Comparison of ENCODE assay signal across 20 cellular contexts in genomic region chr9:133151041-133151440, GRCh38. TPM values are rescaled to one million over a fixed set of nuclear protein-coding genes. Genes with fewer than 3 reads are reported as not detected.
DNase-seq lines count a peak whose midpoint lies in the region; ATAC-seq and TF ChIP-seq lines count a peak whose summit lies in the region.
"Had no signal": no experiment of that assay in that cellular context is flagged by ENCODE, and none has a peak within 500 bp of the region (broad histone marks: within the 10 kb centered on the region; RNA-seq: fewer than 3 reads in every experiment).

No MANE protein-coding gene starts in this region.

- WGBS in SK-N-SH (ENCODE audit: low lambda C conversion rate) = 100% methylated on average over 1 of the region's 6 CpGs

- no peak for ATAC-seq in effector memory CD8-positive, alpha-beta T cell (replicated peaks)

- H3K27ac Mint-ChIP-seq in activated naive CD4-positive, alpha-beta T cell treated with anti-CD3 and anti-CD28 coated beads for 36 hours = peak overlapping the region; percentile 36
- peak overlapping the region in 2 of 3 donors; percentile 90 to 91 for H3K27ac Mint-ChIP-seq in IgD-negative memory B cell
- peak overlapping the region in 1 of 2 donors; percentile 100 for H3K27ac Mint-ChIP-seq in effector memory CD8-positive, alpha-beta T cell

- DNase-seq in activated naive CD4-positive, alpha-beta T cell treated with anti-CD3 and anti-CD28 coated beads for 36 hours = no peak
- DNase-seq in activated naive CD4-positive, alpha-beta T cell treated with Interleukin-2 at 50 U/mL for 16 hours = no peak
- no peak for DNase-seq in effector memory CD8-positive, alpha-beta T cell
- DNase-seq in retina (peak; percentile 2), NCI-H526 treated with DMSO at 0.1 percent for 48 hours (lab: John Stamatoyannopoulos, UW) (no peak), SK-N-SH (no peak), foreskin fibroblast (no peak)
- DNase-seq: esophagus squamous epithelium, NCI-H1417, NCI-H2171, NCI-H82 had no signal

- H3K36me3 Mint-ChIP-seq in activated naive CD4-positive, alpha-beta T cell treated with anti-CD3 and anti-CD28 coated beads for 36 hours (ENCODE audit: low read depth) = no peaks in the 10 kb centered on the region
- no peaks in the 10 kb centered on the region for H3K36me3 Mint-ChIP-seq in IgD-negative memory B cell
- H3K36me3 Mint-ChIP-seq in effector memory CD8-positive, alpha-beta T cell (ENCODE audit: insufficient read depth) = peaks cover 38% of the 10 kb centered on the region

- H3K27me3 ChIP-seq in SK-N-SH (ENCODE audit: insufficient read depth) = no peaks in the 10 kb centered on the region
- H3K27me3 ChIP-seq: cardiac muscle cell, esophagus squamous epithelium, right atrium auricular region had no signal

- no peak overlapping the region for H2AFZ ChIP-seq in SK-N-SH (ENCODE audit: low read depth)

- CTCF ChIA-PET in activated naive CD4-positive, alpha-beta T cell treated with anti-CD3 and anti-CD28 coated beads for 36 hours (lab: Charles Lee) = interaction anchor here (0.7 kb wide), 1 partner anchor 8 kb away, joined by 3 read pairs; no protein-coding TSS in a partner anchor
- CTCF ChIA-PET in SK-N-SH (lab: Yijun Ruan, JAX) = interaction anchor here (1.5 to 11.6 kb wide), 4 partner anchors 9 to 123 kb away, joined by 4 to 810 read pairs (median 129); partner anchors contain the start of genes GTF3C5 and RALGDS

- H3K27me3 Mint-ChIP-seq in activated naive CD4-positive, alpha-beta T cell treated with anti-CD3 and anti-CD28 coated beads for 36 hours (ENCODE audit: low read depth) = no peaks in the 10 kb centered on the region
- no peaks in the 10 kb centered on the region for H3K27me3 Mint-ChIP-seq in IgD-negative memory B cell
- H3K27me3 Mint-ChIP-seq in effector memory CD8-positive, alpha-beta T cell = no peaks in the 10 kb centered on the region

- peaks cover 9% of the 10 kb centered on the region for H3F3A ChIP-seq in SK-N-SH (replicated peaks; ENCODE audit: insufficient read depth)

- POLR2A ChIA-PET in SK-N-SH (lab: Yijun Ruan, JAX) = no interaction called here

- TF ChIP-seq CTCF in SK-N-SH (IDR thresholded peaks at IDR 0.05) = no peak
- no peak for TF ChIP-seq CTCF in foreskin fibroblast (IDR thresholded peaks at IDR 0.05; ENCODE audit: low read depth, low read length)

- H3K4me1 ChIP-seq in SK-N-SH (ENCODE audit: control insufficient read depth in 1 of 2, insufficient read depth in 2 of 2, low read depth in 1 of 2, low read length in 1 of 2) = peaks cover 0 to 17% of the 10 kb centered on the region in 2 experiments; a peak in 2 of 4 replicates

- no peak overlapping the region for H3K4me3 ChIP-seq in SK-N-SH (ENCODE audit: low read depth in 2 of 2, low read length in 1 of 2)
- H3K4me3 ChIP-seq in foreskin fibroblast (ENCODE audit: low read depth in 1 of 2, low read length in 2 of 2) = no peak overlapping the region
- H3K4me3 ChIP-seq: cardiac muscle cell, esophagus squamous epithelium, lung, right atrium auricular region had no signal

- TF ChIP-seq EP300 in SK-N-SH (IDR thresholded peaks at IDR 0.05; ENCODE audit: borderline replicate concordance in 1 of 2, low read depth in 1 of 2, low read length in 1 of 2) = no peak

- H3K4me3 Mint-ChIP-seq in activated naive CD4-positive, alpha-beta T cell treated with anti-CD3 and anti-CD28 coated beads for 36 hours = peak overlapping the region; percentile 53
- peak overlapping the region in 2 of 4 donors; percentile 16 to 74 for H3K4me3 Mint-ChIP-seq in IgD-negative memory B cell
- peak overlapping the region; percentile 21 to 47 for H3K4me3 Mint-ChIP-seq in effector memory CD8-positive, alpha-beta T cell

- TF ChIP-seq RAD21 in SK-N-SH (IDR thresholded peaks at IDR 0.05; ENCODE audit: low read length) = no peak

- intact Hi-C loops in activated naive CD4-positive, alpha-beta T cell treated with anti-CD3 and anti-CD28 coated beads for 36 hours (cut with micrococcal nuclease) = no loop called here

- peaks cover 14% of the 10 kb centered on the region for H3K4me1 Mint-ChIP-seq in activated naive CD4-positive, alpha-beta T cell treated with anti-CD3 and anti-CD28 coated beads for 36 hours (ENCODE audit: low read depth)
- H3K4me1 Mint-ChIP-seq in IgD-negative memory B cell = peaks cover 11 to 15% (median 12%) of the 10 kb centered on the region in 3 donors
- peaks cover 18 to 20% of the 10 kb centered on the region in 2 donors for H3K4me1 Mint-ChIP-seq in effector memory CD8-positive, alpha-beta T cell (ENCODE audit: low read depth in 2 of 2)

- H3K9me3 Mint-ChIP-seq in activated naive CD4-positive, alpha-beta T cell treated with anti-CD3 and anti-CD28 coated beads for 36 hours = no peaks in the 10 kb centered on the region
- H3K9me3 Mint-ChIP-seq in IgD-negative memory B cell = no peaks in the 10 kb centered on the region
- H3K9me3 Mint-ChIP-seq in effector memory CD8-positive, alpha-beta T cell = no peaks in the 10 kb centered on the region

- no peak overlapping the region for H3K9ac ChIP-seq in SK-N-SH

- no peaks in the 10 kb centered on the region for H3K36me3 ChIP-seq in SK-N-SH (replicated peaks in 1 of 2; ENCODE audit: control insufficient read depth in 1 of 2, insufficient read depth in 2 of 2, low read length in 1 of 2)
- H3K36me3 ChIP-seq: cardiac muscle cell, esophagus squamous epithelium, right atrium auricular region had no signal

- H3K4me2 ChIP-seq in SK-N-SH = no peak overlapping the region

- H3K9me3 ChIP-seq in SK-N-SH = no peaks in the 10 kb centered on the region
- H3K9me3 ChIP-seq: esophagus squamous epithelium, right atrium auricular region had no signal

- no peaks in the 10 kb centered on the region for H3K9me2 ChIP-seq in SK-N-SH

- H3K79me2 ChIP-seq in SK-N-SH (ENCODE audit: insufficient read depth) = peaks cover 15% of the 10 kb centered on the region; the same call in 1 of the 2 replicates

- peaks cover 12% of the 10 kb centered on the region for H4K20me1 ChIP-seq in SK-N-SH (ENCODE audit: insufficient read depth)

- H3K27ac ChIP-seq in SK-N-SH (ENCODE audit: low read depth in 2 of 2, low read length in 1 of 2) = no peak overlapping the region
- H3K27ac ChIP-seq: cardiac muscle cell had no signal

TF ChIP-seq in SK-N-SH, 30 proteins besides CTCF, POLR2A, EP300 and RAD21 (continues in another document):
- TF ChIP-seq USF1 (IDR thresholded peaks at IDR 0.05; ENCODE audit: borderline replicate concordance, low read depth) (no peak), RCOR1 (IDR thresholded peaks at IDR 0.05; ENCODE audit: low read length) (no peak), EZH2phosphoT487 (IDR thresholded peaks at IDR 0.05; ENCODE audit: borderline replicate concordance, low read depth) (no peak), SIN3A (IDR thresholded peaks at IDR 0.05; ENCODE audit: borderline replicate concordance, low read depth, low read length) (no peak), NFIC (IDR thresholded peaks at IDR 0.05; ENCODE audit: borderline replicate concordance) (no peak), RFX5 (IDR thresholded peaks at IDR 0.05; ENCODE audit: low read length) (no peak), FOXJ3 (CRISPR knock-in tag; IDR thresholded peaks at IDR 0.05) (no peak), MXI1 (IDR thresholded peaks at IDR 0.05; ENCODE audit: low read depth, low read length) (no peak), ZBTB33 (IDR thresholded peaks at IDR 0.05; ENCODE audit: borderline replicate concordance, low read depth) (no peak)

RNA-seq across cellular contexts. Expression of gene GBGT1, which starts 12.7 kb away (rescaled TPM):
- total RNA-seq in activated naive CD4-positive, alpha-beta T cell treated with anti-CD3 and anti-CD28 coated beads for 36 hours = 1 to 10 TPM; 3.9 to 4.7 TPM
- polyA plus RNA-seq in IgD-negative memory B cell = 1.7 TPM
- 0.45 and 0.51 TPM in 2 replicates for polyA plus RNA-seq in SK-N-SH (2012; rRNA removed)
- 0.22 and 0.30 TPM in 2 replicates for polyA plus RNA-seq in SK-N-SH (2012; cell fraction: cytosol; rRNA removed)
- 1.1 and 1.7 TPM in 2 replicates for polyA plus RNA-seq in SK-N-SH (2012; cell fraction: nucleus; rRNA removed)
- total RNA-seq: G401 had no signal
- polyA plus RNA-seq: neural cell had no signal

RNA-seq across cellular contexts. Expression of gene RALGDS, which starts 30.0 kb away (rescaled TPM):
- total RNA-seq in activated naive CD4-positive, alpha-beta T cell treated with anti-CD3 and anti-CD28 coated beads for 36 hours = 10 to 100 TPM; 29.5 to 32.5 TPM
- polyA plus RNA-seq in IgD-negative memory B cell = 16.9 TPM
- 64.1 and 64.7 TPM in 2 replicates for polyA plus RNA-seq in SK-N-SH (2012; rRNA removed)
- 29.8 and 47.9 TPM in 2 replicates for polyA plus RNA-seq in SK-N-SH (2012; cell fraction: cytosol; rRNA removed)
- polyA plus RNA-seq in SK-N-SH (2012; cell fraction: nucleus; rRNA removed) = 152 and 169 TPM in 2 replicates

RNA-seq across cellular contexts. Expression of gene OBP2B, which starts 58.0 kb away (rescaled TPM):
- total RNA-seq in activated naive CD4-positive, alpha-beta T cell treated with anti-CD3 and anti-CD28 coated beads for 36 hours = not detected
- not detected for polyA plus RNA-seq in IgD-negative memory B cell
- not detected in 2 replicates for polyA plus RNA-seq in SK-N-SH (2012; rRNA removed)
- polyA plus RNA-seq in SK-N-SH (2012; cell fraction: cytosol; rRNA removed) = not detected in 2 replicates
- polyA plus RNA-seq in SK-N-SH (2012; cell fraction: nucleus; rRNA removed) = not detected in 2 replicates
- total RNA-seq: cardiac muscle cell, esophagus squamous epithelium, G401, HT1080, lung, right atrium auricular region had no signal
- polyA plus RNA-seq: adipose tissue, AG04450, lung, neural cell had no signal
